In the genomic region with DNA sequence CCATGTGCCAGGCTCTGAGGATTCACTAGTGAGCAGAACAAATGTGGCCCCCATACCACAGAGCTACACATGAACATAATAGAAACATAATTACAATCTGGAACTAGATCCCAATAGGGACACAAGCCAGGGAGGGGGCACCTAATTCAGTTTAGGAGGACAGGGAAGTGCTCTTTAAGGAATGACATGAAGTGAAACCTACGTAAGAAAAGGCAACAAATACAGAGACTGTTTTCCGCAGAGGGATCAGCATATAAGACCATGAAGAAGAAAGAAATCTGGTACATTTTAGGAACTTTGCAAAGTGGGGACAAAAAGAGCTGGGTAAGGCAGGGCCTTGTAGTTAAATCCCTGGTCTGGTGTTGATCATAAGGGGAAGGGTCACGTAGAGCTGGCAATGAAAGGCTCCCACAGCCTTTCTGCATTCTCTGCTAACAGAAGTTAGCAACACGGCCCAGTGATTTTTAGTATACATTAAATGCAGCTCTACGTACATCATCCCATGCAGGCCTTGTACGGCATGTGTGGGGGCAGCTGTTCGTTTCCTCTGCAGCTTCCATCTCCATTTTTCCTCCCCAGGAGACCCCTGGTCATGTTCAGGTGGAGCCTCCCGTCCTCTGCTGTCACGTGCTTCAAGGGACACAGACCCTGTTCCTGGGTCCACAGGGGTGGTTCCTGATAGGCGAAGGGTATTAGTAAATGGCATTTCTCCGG, we compare ENCODE assay signal across 1 cellular context.
A peak's percentile ranks its signal among the peaks of the same experiment; 100 is the strongest.
TF ChIP-seq lines count a peak whose summit lies in the region.

No MANE protein-coding gene starts in this region.

TF ChIP-seq in K562, 482 proteins besides CTCF, POLR2A, EP300 and RAD21 (continues in another document):
- TF ChIP-seq TCF3 (CRISPR knock-in tag; IDR thresholded peaks at IDR 0.05): no peak
- TF ChIP-seq MAZ (CRISPR knock-in tag; conservative IDR thresholded peaks at IDR 0.05 in 1 of 2, IDR thresholded peaks at IDR 0.05 in 1 of 2): peak; percentile 37 to 44; a peak in 2 of 4 replicates
- no peak for TF ChIP-seq MBD2 (IDR thresholded peaks at IDR 0.05; ENCODE audit: borderline replicate concordance, low read depth)
- 0 out of 4 replicates have a peak, but pooled peaks of 1 of the 2 experiments have one; percentile 16 for TF ChIP-seq SRF (CRISPR knock-in tag; IDR thresholded peaks at IDR 0.05)
- TF ChIP-seq RAD51 (IDR thresholded peaks at IDR 0.05; ENCODE audit: borderline replicate concordance, low read depth): peak; percentile 49; the same call in 1 of the 2 replicates
- TF ChIP-seq ZC3H4 (CRISPR knock-in tag; IDR thresholded peaks at IDR 0.05; ENCODE audit: borderline replicate concordance): peak; percentile 30; the same call in 1 of the 2 replicates
- TF ChIP-seq RBBP5 (IDR thresholded peaks at IDR 0.05; ENCODE audit: borderline replicate concordance, insufficient read depth, low read length, poor library complexity, severe bottlenecking): peak; percentile 61
- TF ChIP-seq, protein P1, sequence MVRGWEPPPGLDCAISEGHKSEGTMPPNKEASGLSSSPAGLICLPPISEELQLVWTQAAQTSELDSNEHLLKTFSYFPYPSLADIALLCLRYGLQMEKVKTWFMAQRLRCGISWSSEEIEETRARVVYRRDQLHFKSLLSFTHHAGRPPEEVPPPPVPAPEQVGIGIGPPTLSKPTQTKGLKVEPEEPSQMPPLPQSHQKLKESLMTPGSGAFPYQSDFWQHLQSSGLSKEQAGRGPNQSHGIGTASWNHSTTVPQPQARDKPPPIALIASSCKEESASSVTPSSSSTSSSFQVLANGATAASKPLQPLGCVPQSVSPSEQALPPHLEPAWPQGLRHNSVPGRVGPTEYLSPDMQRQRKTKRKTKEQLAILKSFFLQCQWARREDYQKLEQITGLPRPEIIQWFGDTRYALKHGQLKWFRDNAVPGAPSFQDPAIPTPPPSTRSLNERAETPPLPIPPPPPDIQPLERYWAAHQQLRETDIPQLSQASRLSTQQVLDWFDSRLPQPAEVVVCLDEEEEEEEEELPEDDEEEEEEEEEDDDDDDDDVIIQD (CRISPR knock-in tag; IDR thresholded peaks at IDR 0.05): 0 out of 2 replicates have a peak, but pooled peaks have one; percentile 29
- peak; percentile 45 for TF ChIP-seq SAP30 (IDR thresholded peaks at IDR 0.05; ENCODE audit: borderline replicate concordance, insufficient read depth, low read depth, low read length, poor library complexity, severe bottlenecking)
- peak; percentile 72; the same call in 1 of the 2 replicates for TF ChIP-seq MTF1 (CRISPR knock-in tag; IDR thresholded peaks at IDR 0.05; ENCODE audit: borderline replicate concordance)
- TF ChIP-seq ZNF311 (CRISPR knock-in tag; IDR thresholded peaks at IDR 0.05): peak; percentile 45; the same call in 1 of the 2 replicates
- no peak for TF ChIP-seq NCOA4 (IDR thresholded peaks at IDR 0.05; ENCODE audit: partially characterized antibody)
- TF ChIP-seq, protein P2, sequence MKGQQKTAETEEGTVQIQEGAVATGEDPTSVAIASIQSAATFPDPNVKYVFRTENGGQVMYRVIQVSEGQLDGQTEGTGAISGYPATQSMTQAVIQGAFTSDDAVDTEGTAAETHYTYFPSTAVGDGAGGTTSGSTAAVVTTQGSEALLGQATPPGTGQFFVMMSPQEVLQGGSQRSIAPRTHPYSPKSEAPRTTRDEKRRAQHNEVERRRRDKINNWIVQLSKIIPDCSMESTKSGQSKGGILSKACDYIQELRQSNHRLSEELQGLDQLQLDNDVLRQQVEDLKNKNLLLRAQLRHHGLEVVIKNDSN (CRISPR knock-in tag; IDR thresholded peaks at IDR 0.05): no peak
- peak; percentile 47; the same call in 1 of the 2 replicates for TF ChIP-seq ZNF165 (CRISPR knock-in tag; IDR thresholded peaks at IDR 0.05; ENCODE audit: borderline replicate concordance)
- TF ChIP-seq ZBTB1 (CRISPR knock-in tag; IDR thresholded peaks at IDR 0.05; ENCODE audit: borderline replicate concordance, low read depth): peak; percentile 28; the same call in 1 of the 2 replicates
- TF ChIP-seq ZBTB7A (IDR thresholded peaks at IDR 0.05; ENCODE audit: borderline replicate concordance, control insufficient read depth, low read depth, low read length): 0 out of 2 replicates have a peak, but pooled peaks have one; percentile 38
- TF ChIP-seq ERF (CRISPR knock-in tag; IDR thresholded peaks at IDR 0.05): 0 out of 2 replicates have a peak, but pooled peaks have one; percentile 30
- TF ChIP-seq ZNF699 (CRISPR knock-in tag; IDR thresholded peaks at IDR 0.05; ENCODE audit: insufficient replicate concordance): no peak
- no peak for TF ChIP-seq ADNP (tag; IDR thresholded peaks at IDR 0.05)
- TF ChIP-seq, protein P3, sequence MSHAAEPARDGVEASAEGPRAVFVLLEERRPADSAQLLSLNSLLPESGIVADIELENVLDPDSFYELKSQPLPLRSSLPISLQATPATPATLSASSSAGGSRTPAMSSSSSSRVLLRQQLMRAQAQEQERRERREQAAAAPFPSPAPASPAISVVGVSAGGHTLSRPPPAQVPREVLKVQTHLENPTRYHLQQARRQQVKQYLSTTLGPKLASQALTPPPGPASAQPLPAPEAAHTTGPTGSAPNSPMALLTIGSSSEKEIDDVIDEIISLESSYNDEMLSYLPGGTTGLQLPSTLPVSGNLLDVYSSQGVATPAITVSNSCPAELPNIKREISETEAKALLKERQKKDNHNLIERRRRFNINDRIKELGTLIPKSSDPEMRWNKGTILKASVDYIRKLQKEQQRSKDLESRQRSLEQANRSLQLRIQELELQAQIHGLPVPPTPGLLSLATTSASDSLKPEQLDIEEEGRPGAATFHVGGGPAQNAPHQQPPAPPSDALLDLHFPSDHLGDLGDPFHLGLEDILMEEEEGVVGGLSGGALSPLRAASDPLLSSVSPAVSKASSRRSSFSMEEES (CRISPR knock-in tag; IDR thresholded peaks at IDR 0.05): peak; percentile 79
- TF ChIP-seq NR2C2 (CRISPR knock-in tag; IDR thresholded peaks at IDR 0.05): no peak
- TF ChIP-seq NR2C2 (tag; IDR thresholded peaks at IDR 0.05): no peak
- 0 out of 2 replicates have a peak, but pooled peaks have one; percentile 3 for TF ChIP-seq POLR2G (IDR thresholded peaks at IDR 0.05; ENCODE audit: low read depth, low read length)
- no peak for TF ChIP-seq NCOR1 (IDR thresholded peaks at IDR 0.05)
- TF ChIP-seq, protein P4, sequence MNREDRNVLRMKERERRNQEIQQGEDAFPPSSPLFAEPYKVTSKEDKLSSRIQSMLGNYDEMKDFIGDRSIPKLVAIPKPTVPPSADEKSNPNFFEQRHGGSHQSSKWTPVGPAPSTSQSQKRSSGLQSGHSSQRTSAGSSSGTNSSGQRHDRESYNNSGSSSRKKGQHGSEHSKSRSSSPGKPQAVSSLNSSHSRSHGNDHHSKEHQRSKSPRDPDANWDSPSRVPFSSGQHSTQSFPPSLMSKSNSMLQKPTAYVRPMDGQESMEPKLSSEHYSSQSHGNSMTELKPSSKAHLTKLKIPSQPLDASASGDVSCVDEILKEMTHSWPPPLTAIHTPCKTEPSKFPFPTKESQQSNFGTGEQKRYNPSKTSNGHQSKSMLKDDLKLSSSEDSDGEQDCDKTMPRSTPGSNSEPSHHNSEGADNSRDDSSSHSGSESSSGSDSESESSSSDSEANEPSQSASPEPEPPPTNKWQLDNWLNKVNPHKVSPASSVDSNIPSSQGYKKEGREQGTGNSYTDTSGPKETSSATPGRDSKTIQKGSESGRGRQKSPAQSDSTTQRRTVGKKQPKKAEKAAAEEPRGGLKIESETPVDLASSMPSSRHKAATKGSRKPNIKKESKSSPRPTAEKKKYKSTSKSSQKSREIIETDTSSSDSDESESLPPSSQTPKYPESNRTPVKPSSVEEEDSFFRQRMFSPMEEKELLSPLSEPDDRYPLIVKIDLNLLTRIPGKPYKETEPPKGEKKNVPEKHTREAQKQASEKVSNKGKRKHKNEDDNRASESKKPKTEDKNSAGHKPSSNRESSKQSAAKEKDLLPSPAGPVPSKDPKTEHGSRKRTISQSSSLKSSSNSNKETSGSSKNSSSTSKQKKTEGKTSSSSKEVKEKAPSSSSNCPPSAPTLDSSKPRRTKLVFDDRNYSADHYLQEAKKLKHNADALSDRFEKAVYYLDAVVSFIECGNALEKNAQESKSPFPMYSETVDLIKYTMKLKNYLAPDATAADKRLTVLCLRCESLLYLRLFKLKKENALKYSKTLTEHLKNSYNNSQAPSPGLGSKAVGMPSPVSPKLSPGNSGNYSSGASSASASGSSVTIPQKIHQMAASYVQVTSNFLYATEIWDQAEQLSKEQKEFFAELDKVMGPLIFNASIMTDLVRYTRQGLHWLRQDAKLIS (CRISPR knock-in tag; IDR thresholded peaks at IDR 0.05): 0 out of 2 replicates have a peak, but pooled peaks have one; percentile 21
- TF ChIP-seq, protein P5, sequence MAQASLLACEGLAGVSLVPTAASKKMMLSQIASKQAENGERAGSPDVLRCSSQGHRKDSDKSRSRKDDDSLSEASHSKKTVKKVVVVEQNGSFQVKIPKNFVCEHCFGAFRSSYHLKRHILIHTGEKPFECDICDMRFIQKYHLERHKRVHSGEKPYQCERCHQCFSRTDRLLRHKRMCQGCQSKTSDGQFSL (CRISPR knock-in tag; IDR thresholded peaks at IDR 0.05): no peak
- TF ChIP-seq, protein P5 (tag; IDR thresholded peaks at IDR 0.05): 0 out of 4 replicates have a peak, but pooled peaks of 1 of the 2 experiments have one; percentile 18
- TF ChIP-seq, protein P6, sequence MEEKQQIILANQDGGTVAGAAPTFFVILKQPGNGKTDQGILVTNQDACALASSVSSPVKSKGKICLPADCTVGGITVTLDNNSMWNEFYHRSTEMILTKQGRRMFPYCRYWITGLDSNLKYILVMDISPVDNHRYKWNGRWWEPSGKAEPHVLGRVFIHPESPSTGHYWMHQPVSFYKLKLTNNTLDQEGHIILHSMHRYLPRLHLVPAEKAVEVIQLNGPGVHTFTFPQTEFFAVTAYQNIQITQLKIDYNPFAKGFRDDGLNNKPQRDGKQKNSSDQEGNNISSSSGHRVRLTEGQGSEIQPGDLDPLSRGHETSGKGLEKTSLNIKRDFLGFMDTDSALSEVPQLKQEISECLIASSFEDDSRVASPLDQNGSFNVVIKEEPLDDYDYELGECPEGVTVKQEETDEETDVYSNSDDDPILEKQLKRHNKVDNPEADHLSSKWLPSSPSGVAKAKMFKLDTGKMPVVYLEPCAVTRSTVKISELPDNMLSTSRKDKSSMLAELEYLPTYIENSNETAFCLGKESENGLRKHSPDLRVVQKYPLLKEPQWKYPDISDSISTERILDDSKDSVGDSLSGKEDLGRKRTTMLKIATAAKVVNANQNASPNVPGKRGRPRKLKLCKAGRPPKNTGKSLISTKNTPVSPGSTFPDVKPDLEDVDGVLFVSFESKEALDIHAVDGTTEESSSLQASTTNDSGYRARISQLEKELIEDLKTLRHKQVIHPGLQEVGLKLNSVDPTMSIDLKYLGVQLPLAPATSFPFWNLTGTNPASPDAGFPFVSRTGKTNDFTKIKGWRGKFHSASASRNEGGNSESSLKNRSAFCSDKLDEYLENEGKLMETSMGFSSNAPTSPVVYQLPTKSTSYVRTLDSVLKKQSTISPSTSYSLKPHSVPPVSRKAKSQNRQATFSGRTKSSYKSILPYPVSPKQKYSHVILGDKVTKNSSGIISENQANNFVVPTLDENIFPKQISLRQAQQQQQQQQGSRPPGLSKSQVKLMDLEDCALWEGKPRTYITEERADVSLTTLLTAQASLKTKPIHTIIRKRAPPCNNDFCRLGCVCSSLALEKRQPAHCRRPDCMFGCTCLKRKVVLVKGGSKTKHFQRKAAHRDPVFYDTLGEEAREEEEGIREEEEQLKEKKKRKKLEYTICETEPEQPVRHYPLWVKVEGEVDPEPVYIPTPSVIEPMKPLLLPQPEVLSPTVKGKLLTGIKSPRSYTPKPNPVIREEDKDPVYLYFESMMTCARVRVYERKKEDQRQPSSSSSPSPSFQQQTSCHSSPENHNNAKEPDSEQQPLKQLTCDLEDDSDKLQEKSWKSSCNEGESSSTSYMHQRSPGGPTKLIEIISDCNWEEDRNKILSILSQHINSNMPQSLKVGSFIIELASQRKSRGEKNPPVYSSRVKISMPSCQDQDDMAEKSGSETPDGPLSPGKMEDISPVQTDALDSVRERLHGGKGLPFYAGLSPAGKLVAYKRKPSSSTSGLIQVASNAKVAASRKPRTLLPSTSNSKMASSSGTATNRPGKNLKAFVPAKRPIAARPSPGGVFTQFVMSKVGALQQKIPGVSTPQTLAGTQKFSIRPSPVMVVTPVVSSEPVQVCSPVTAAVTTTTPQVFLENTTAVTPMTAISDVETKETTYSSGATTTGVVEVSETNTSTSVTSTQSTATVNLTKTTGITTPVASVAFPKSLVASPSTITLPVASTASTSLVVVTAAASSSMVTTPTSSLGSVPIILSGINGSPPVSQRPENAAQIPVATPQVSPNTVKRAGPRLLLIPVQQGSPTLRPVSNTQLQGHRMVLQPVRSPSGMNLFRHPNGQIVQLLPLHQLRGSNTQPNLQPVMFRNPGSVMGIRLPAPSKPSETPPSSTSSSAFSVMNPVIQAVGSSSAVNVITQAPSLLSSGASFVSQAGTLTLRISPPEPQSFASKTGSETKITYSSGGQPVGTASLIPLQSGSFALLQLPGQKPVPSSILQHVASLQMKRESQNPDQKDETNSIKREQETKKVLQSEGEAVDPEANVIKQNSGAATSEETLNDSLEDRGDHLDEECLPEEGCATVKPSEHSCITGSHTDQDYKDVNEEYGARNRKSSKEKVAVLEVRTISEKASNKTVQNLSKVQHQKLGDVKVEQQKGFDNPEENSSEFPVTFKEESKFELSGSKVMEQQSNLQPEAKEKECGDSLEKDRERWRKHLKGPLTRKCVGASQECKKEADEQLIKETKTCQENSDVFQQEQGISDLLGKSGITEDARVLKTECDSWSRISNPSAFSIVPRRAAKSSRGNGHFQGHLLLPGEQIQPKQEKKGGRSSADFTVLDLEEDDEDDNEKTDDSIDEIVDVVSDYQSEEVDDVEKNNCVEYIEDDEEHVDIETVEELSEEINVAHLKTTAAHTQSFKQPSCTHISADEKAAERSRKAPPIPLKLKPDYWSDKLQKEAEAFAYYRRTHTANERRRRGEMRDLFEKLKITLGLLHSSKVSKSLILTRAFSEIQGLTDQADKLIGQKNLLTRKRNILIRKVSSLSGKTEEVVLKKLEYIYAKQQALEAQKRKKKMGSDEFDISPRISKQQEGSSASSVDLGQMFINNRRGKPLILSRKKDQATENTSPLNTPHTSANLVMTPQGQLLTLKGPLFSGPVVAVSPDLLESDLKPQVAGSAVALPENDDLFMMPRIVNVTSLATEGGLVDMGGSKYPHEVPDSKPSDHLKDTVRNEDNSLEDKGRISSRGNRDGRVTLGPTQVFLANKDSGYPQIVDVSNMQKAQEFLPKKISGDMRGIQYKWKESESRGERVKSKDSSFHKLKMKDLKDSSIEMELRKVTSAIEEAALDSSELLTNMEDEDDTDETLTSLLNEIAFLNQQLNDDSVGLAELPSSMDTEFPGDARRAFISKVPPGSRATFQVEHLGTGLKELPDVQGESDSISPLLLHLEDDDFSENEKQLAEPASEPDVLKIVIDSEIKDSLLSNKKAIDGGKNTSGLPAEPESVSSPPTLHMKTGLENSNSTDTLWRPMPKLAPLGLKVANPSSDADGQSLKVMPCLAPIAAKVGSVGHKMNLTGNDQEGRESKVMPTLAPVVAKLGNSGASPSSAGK (IDR thresholded peaks at IDR 0.05): peak; percentile 58
